In genomic region chr2:237451582-237452469, GRCh38 we compare ENCODE assay signal across 14 cellular contexts. TPM values are rescaled to one million over a fixed set of nuclear protein-coding genes. Genes with fewer than 3 reads are reported as not detected.
DNase-seq lines count a peak whose midpoint lies in the region; ATAC-seq and TF ChIP-seq lines count a peak whose summit lies in the region.
"Had no signal": no experiment of that assay in that cellular context is flagged by ENCODE, and none has a peak within 500 bp of the region (broad histone marks: within the 10 kb centered on the region; RNA-seq: fewer than 3 reads in every experiment).

No MANE protein-coding gene starts in this region.

- DNase-seq in AG08396 (ENCODE audit: low spot score), result peak; percentile 67
- DNase-seq in HFF-Myc (ENCODE audit: extremely low read depth, low read depth), result no peak
- peak in 1 of 2 donors; percentile 58 for DNase-seq in fibroblast of lung (ENCODE audit: low read depth in 2 of 2)
- DNase-seq in nephron progenitor cell, result no peak
- no peak for DNase-seq in Peyer's patch
- no peak for DNase-seq in NCI-H524 (lab: John Stamatoyannopoulos, UW)
- DNase-seq in omental fat pad (ENCODE audit: low spot score), result no peak
- DNase-seq: CD4-positive, alpha-beta memory T cell; MG63; occipital lobe; OCI-M1; stimulated activated naive CD4-positive, alpha-beta T cell had no signal

- TF ChIP-seq POLR2A in Peyer's patch (IDR thresholded peaks at IDR 0.05), result no peak

- peak overlapping the region; percentile 24 for H3K27ac ChIP-seq in fibroblast of lung (ENCODE audit: insufficient read depth, low read length)
- H3K27ac ChIP-seq in Peyer's patch, result peak overlapping the region in 2 of 4 donors; percentile 25 to 55

- H3K9me3 ChIP-seq in fibroblast of lung (ENCODE audit: control insufficient read depth, insufficient read depth, low read depth, low read length) (no peaks in the 10 kb centered on the region), Peyer's patch (no peaks in the 10 kb centered on the region)
- H3K9me3 ChIP-seq: MG63 had no signal

- no peak overlapping the region for H3K27ac Mint-ChIP-seq in nephron progenitor cell
- H3K27ac Mint-ChIP-seq: CD4-positive, alpha-beta memory T cell had no signal

- H3K4me3 Mint-ChIP-seq in nephron progenitor cell, result peak overlapping the region; percentile 12
- H3K4me3 Mint-ChIP-seq: CD4-positive, alpha-beta memory T cell had no signal

- ATAC-seq in HG03139 (IDR thresholded peaks at IDR 0.05; ENCODE audit: unreplicated experiment) (no peak), omental fat pad (ENCODE audit: low FRiP score) (no peak)

- H3K9me3 Mint-ChIP-seq in nephron progenitor cell, result peaks cover 18% of the 10 kb centered on the region

- peak overlapping the region; percentile 54 for H2AFZ ChIP-seq in fibroblast of lung (ENCODE audit: low read length)

- no peaks in the 10 kb centered on the region for H3K79me2 ChIP-seq in fibroblast of lung (ENCODE audit: control insufficient read depth, insufficient read depth, low read length)

- peaks cover 4% of the 10 kb centered on the region for H3K27me3 Mint-ChIP-seq in nephron progenitor cell (ENCODE audit: low read depth, poor library complexity)
- H3K27me3 Mint-ChIP-seq: CD4-positive, alpha-beta memory T cell had no signal

- H3K27me3 ChIP-seq in fibroblast of lung (ENCODE audit: control insufficient read depth, insufficient read depth, low read length) (no peaks in the 10 kb centered on the region), Peyer's patch (no peaks in the 10 kb centered on the region)
- H3K27me3 ChIP-seq: MG63 had no signal

- no peak overlapping the region for H3K9ac ChIP-seq in fibroblast of lung (ENCODE audit: insufficient read depth, low read length)

- H3K4me3 ChIP-seq in HFF-Myc (replicated peaks; ENCODE audit: low read depth, low read length) (no peak overlapping the region), fibroblast of lung (replicated peaks in 1 of 4; ENCODE audit: control extremely low read depth in 1 of 4, insufficient read depth in 1 of 4, low read depth in 3 of 4, low read length in 4 of 4) (peak overlapping the region in 1 of 4 experiments; percentile 8), Peyer's patch (no peak overlapping the region)
- H3K4me3 ChIP-seq: MG63 had no signal

- peak overlapping the region; percentile 26 for H3K4me2 ChIP-seq in fibroblast of lung (ENCODE audit: extremely low read depth, insufficient read depth, low read length)

- H3K36me3 ChIP-seq in fibroblast of lung (ENCODE audit: control insufficient read depth, insufficient read depth, low read length), result no peaks in the 10 kb centered on the region
- no peaks in the 10 kb centered on the region for H3K36me3 ChIP-seq in Peyer's patch
- H3K36me3 ChIP-seq: MG63 had no signal

- H3K4me1 ChIP-seq in fibroblast of lung (ENCODE audit: control insufficient read depth, extremely low read depth, insufficient read depth, low read length) (peaks cover 35% of the 10 kb centered on the region), Peyer's patch (peaks cover 0 to 14% (median 0%) of the 10 kb centered on the region in 4 donors)

- no peaks in the 10 kb centered on the region for H4K20me1 ChIP-seq in fibroblast of lung (ENCODE audit: control insufficient read depth, extremely low read depth, insufficient read depth, low read length)

- H3K4me1 Mint-ChIP-seq in nephron progenitor cell, result peaks cover 68% of the 10 kb centered on the region

- no peaks in the 10 kb centered on the region for H3K36me3 Mint-ChIP-seq in nephron progenitor cell (ENCODE audit: low read depth)
- H3K36me3 Mint-ChIP-seq: CD4-positive, alpha-beta memory T cell had no signal

- TF ChIP-seq CTCF in HFF-Myc (IDR thresholded peaks at IDR 0.05; ENCODE audit: low read depth, low read length, missing control alignments) (peak; percentile 66), fibroblast of lung (conservative IDR thresholded peaks at IDR 0.05 in 1 of 2, IDR thresholded peaks at IDR 0.05 in 1 of 2; ENCODE audit: low read depth in 1 of 2, low read length in 2 of 2) (peak; percentile 46 to 65), nephron progenitor cell (IDR thresholded peaks at IDR 0.05) (no peak), Peyer's patch (IDR thresholded peaks at IDR 0.05) (no peak), omental fat pad (IDR thresholded peaks at IDR 0.05) (no peak)

RNA-seq across cellular contexts. Expression of gene MLPH, which starts 35.2 kb away (rescaled TPM):
- total RNA-seq in fibroblast of lung (8.2 and 10.7 TPM in 2 replicates), Peyer's patch (100 to 1,000 TPM in 3 of 4 donors, 10 to 100 TPM in 1; 82.5 to 195 (median 116) TPM), omental fat pad (10 to 100 TPM in 1 of 4 donors, 1 to 10 TPM in 3; 3.8 to 23.6 (median 6.4) TPM)
- 3.1 and 4.8 TPM in 2 replicates for polyA plus RNA-seq in fibroblast of lung
- polyA plus RNA-seq in fibroblast of lung (2012), result 4.1 and 6.9 TPM in 2 replicates
- polyA minus RNA-seq in fibroblast of lung (ENCODE audit: low replicate concordance), result 9.2 and 34.0 TPM in 2 replicates
- total RNA-seq: CD4-positive, alpha-beta memory T cell; dermis microvascular lymphatic vessel endothelial cell had no signal
- polyA plus RNA-seq: CD4-positive, alpha-beta memory T cell had no signal

RNA-seq across cellular contexts. Expression of gene COL6A3, which starts 37.9 kb away (rescaled TPM):
- total RNA-seq in fibroblast of lung (1,525 and 1,534 TPM in 2 replicates), Peyer's patch (100 to 1,000 TPM in 1 of 4 donors, 10 to 100 TPM in 3; 51.7 to 172 (median 71.0) TPM), omental fat pad (100 to 1,000 TPM; 105 to 712 (median 274) TPM)
- 286 and 316 TPM in 2 replicates for polyA plus RNA-seq in fibroblast of lung
- polyA plus RNA-seq in fibroblast of lung (2012), result 564 and 770 TPM in 2 replicates
- 1,049 and 1,080 TPM in 2 replicates for polyA minus RNA-seq in fibroblast of lung (ENCODE audit: low replicate concordance)

Comparison
In these comparisons a context has a peak if more than half of its experiments do, and no peak if none do; other contexts are left out.
1. CTCF ChIP-seq: peak in HFF-Myc (single experiment) and fibroblast of lung (2 of 2); none in nephron progenitor cell (single experiment), Peyer's patch (0 of 6) and omental fat pad (0 of 3).